Comparison of ENCODE assay signal across 20 cellular contexts in the genomic region with DNA sequence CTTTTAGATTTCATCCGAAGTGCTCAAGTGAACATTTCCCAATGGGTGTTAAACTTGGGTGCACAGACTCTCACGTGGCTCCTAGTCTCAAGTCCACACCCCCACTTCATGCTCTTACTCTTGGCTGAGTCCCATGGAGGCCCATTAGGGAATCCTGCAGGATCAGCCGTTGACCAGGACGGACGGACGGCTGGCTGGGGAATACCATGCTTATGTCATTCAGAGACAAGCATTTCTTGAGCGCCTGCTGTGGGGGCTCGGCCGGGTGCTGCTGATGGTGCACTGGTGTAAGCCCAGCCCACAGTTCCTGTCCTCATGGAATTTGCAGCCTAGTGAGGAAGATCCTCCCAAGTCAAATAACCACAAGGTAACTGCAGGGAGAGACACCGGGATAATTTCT.
"Had no signal": no experiment of that assay in that cellular context is flagged by ENCODE, and none has a peak within 500 bp of the region (broad histone marks: within the 10 kb centered on the region; RNA-seq: fewer than 3 reads in every experiment).

No MANE protein-coding gene starts in this region.

- H3K4me3 Mint-ChIP-seq: naive B cell had no signal

- FAIRE-seq: colon, endometrium had no signal

- H3K79me2 ChIP-seq: hepatocyte had no signal

- H3K4me2 ChIP-seq: hepatocyte had no signal

- H3K9me3 ChIP-seq: adrenal gland, esophagus muscularis mucosa, right atrium auricular region, suprapubic skin had no signal

- H3K27ac ChIP-seq: adrenal gland, skin epidermis, suprapubic skin, upper lobe of left lung, VCaP had no signal

- H3K4me1 Mint-ChIP-seq: naive B cell had no signal

- H3K27ac Mint-ChIP-seq: naive B cell had no signal

- H2AFZ ChIP-seq: hepatocyte had no signal

- ATAC-seq: left lobe of liver; stimulated activated naive CD8-positive, alpha-beta T cell treated with anti-CD3 and anti-CD28 coated beads, Interleukin-15, Interleukin-2, amounts not matched to agents 100 U/mL and 50 U/mL, for 24 hours had no signal

- H3K36me3 ChIP-seq: adrenal gland had no signal

- DNase-seq: activated CD4-positive, alpha-beta T cell treated with anti-CD3 and anti-CD28 coated beads, Interleukin-2, amount 50 U/mL, for 48 hours; activated naive CD4-positive, alpha-beta T cell treated with Interleukin-2 at 50 U/mL for 16 hours; adrenal gland; caudate nucleus; islet precursor cell; mammary epithelial cell; naive B cell; stimulated activated CD4-positive, alpha-beta T cell treated with anti-CD3 and anti-CD28 coated beads, Interleukin-15, amount 100 ng/mL, for 24 hours; stimulated activated CD4-positive, alpha-beta T cell treated with anti-CD3 and anti-CD28 coated beads, Interleukin-4, amount 100 ng/mL, for 1 hour; stimulated activated naive CD8-positive, alpha-beta T cell treated with anti-CD3 and anti-CD28 coated beads, Interleukin-15, Interleukin-2, amounts not matched to agents 100 U/mL and 50 U/mL, for 24 hours; upper lobe of left lung had no signal

- H3K27me3 ChIP-seq: adrenal gland, esophagus muscularis mucosa, hepatocyte, right atrium auricular region, suprapubic skin, upper lobe of left lung had no signal

- H3K4me3 ChIP-seq: adrenal gland, esophagus muscularis mucosa, hepatocyte, right atrium auricular region, skin epidermis, suprapubic skin, upper lobe of left lung had no signal

- H3K27me3 Mint-ChIP-seq: naive B cell had no signal
